13 cellular contexts compared by ENCODE assay signal in genomic region chr3:67635806-67636205, GRCh38. TPM values are rescaled to one million over a fixed set of nuclear protein-coding genes. Genes with fewer than 3 reads are reported as not detected.
DNase-seq lines count a peak whose midpoint lies in the region; ATAC-seq, FAIRE-seq and TF ChIP-seq lines count a peak whose summit lies in the region.
"Had no signal": no experiment of that assay in that cellular context is flagged by ENCODE, and none has a peak within 500 bp of the region (broad histone marks: within the 10 kb centered on the region; RNA-seq: fewer than 3 reads in every experiment).

No MANE protein-coding gene starts in this region.

- FAIRE-seq in bronchial epithelial cell (lab: Jason Lieb, UNC) = no peak

- H3K36me3 Mint-ChIP-seq in CD4-positive, alpha-beta T cell (ENCODE audit: low read depth) = peaks cover 73% of the 10 kb centered on the region
- H3K36me3 Mint-ChIP-seq in naive B cell = peaks cover 0 to 17% of the 10 kb centered on the region in 2 donors

- H3K4me3 ChIP-seq in bronchial epithelial cell (ENCODE audit: low read depth, low read length) = no peak overlapping the region

- H3K36me3 ChIP-seq in bronchial epithelial cell (ENCODE audit: control insufficient read depth, insufficient read depth, low read length) = no peaks in the 10 kb centered on the region

- DNase-seq in CD4-positive, alpha-beta T cell = no peak
- peak; percentile 8 for DNase-seq in HS-27A (ENCODE audit: low read depth)
- peak; percentile 33 for DNase-seq in bronchial epithelial cell (ENCODE audit: low read depth)
- no peak for DNase-seq in naive B cell
- no peak for DNase-seq in stimulated activated CD4-positive, alpha-beta T cell treated with anti-CD3 and anti-CD28 coated beads, Interleukin-2, amount 100 ng/mL, for 24 hours
- DNase-seq in HK-2 (ENCODE audit: unreplicated experiment) = no peak
- DNase-seq in H4 (ENCODE audit: low spot score) = no peak
- DNase-seq: activated naive CD4-positive, alpha-beta T cell treated with anti-CD3 and anti-CD28 coated beads, Interleukin-2, amount 10 ng/mL, durations not matched to agents 7 days and 5 days; COR-L47; left cardiac atrium; NCI-H1436 treated with DMSO at 0.1 percent for 48 hours; NCI-H524; RPMI8226 had no signal

- H3K27ac ChIP-seq in CD4-positive, alpha-beta T cell (ENCODE audit: low read depth, low read length) = no peak overlapping the region

- no peak for ATAC-seq in CD4-positive, alpha-beta T cell (ENCODE audit: poor library complexity)
- ATAC-seq in naive B cell (ENCODE audit: low read depth in 2 of 2) = no peak

- H3K27me3 ChIP-seq in CD4-positive, alpha-beta T cell (ENCODE audit: control insufficient read depth, insufficient read depth, low read length) = no peaks in the 10 kb centered on the region
- H3K27me3 ChIP-seq in bronchial epithelial cell (ENCODE audit: control insufficient read depth, insufficient read depth, low read length) = no peaks in the 10 kb centered on the region

- POLR2A ChIA-PET in CD4-positive, alpha-beta T cell (lab: Charles Lee) = interaction anchor here (0.7 to 3.2 kb wide), 3 partner anchors 18 to 118 kb away, joined by 3 to 9 read pairs (median 4); no protein-coding TSS in a partner anchor

- no peaks in the 10 kb centered on the region for H3K9me3 ChIP-seq in CD4-positive, alpha-beta T cell (ENCODE audit: control insufficient read depth, low read length)

- H3K27me3 Mint-ChIP-seq in CD4-positive, alpha-beta T cell = no peaks in the 10 kb centered on the region
- H3K27me3 Mint-ChIP-seq in naive B cell = no peaks in the 10 kb centered on the region
- H3K27me3 Mint-ChIP-seq: activated naive CD4-positive, alpha-beta T cell treated with anti-CD3 and anti-CD28 coated beads, Interleukin-2, amount 10 ng/mL, durations not matched to agents 7 days and 5 days had no signal

- CTCF ChIA-PET in CD4-positive, alpha-beta T cell (lab: Charles Lee) = no interaction called here

- intact Hi-C loops in CD4-positive, alpha-beta T cell (cut with DNase I, micrococcal nuclease) = no loop called here

- H3K27ac Mint-ChIP-seq in CD4-positive, alpha-beta T cell = peak overlapping the region; percentile 40
- peak overlapping the region in 4 of 6 donors; percentile 13 to 74 (median 69) for H3K27ac Mint-ChIP-seq in naive B cell
- H3K27ac Mint-ChIP-seq: activated naive CD4-positive, alpha-beta T cell treated with anti-CD3 and anti-CD28 coated beads, Interleukin-2, amount 10 ng/mL, durations not matched to agents 7 days and 5 days had no signal

- H3K9me3 Mint-ChIP-seq in CD4-positive, alpha-beta T cell = no peaks in the 10 kb centered on the region
- no peaks in the 10 kb centered on the region for H3K9me3 Mint-ChIP-seq in naive B cell
- H3K9me3 Mint-ChIP-seq: activated naive CD4-positive, alpha-beta T cell treated with anti-CD3 and anti-CD28 coated beads, Interleukin-2, amount 10 ng/mL, durations not matched to agents 7 days and 5 days had no signal

- peaks cover 84% of the 10 kb centered on the region for H3K4me1 Mint-ChIP-seq in CD4-positive, alpha-beta T cell (ENCODE audit: low read depth)
- H3K4me1 Mint-ChIP-seq in naive B cell = peaks cover 25 to 53% (median 35%) of the 10 kb centered on the region in 3 donors

- TF ChIP-seq CTCF in CD4-positive, alpha-beta T cell (IDR thresholded peaks at IDR 0.05) = no peak
- no peak for TF ChIP-seq CTCF in bronchial epithelial cell (IDR thresholded peaks at IDR 0.05; ENCODE audit: insufficient read depth, low read length, severe bottlenecking)

- H3K4me3 Mint-ChIP-seq in CD4-positive, alpha-beta T cell = no peak overlapping the region
- H3K4me3 Mint-ChIP-seq in naive B cell = no peak overlapping the region
- H3K4me3 Mint-ChIP-seq: activated naive CD4-positive, alpha-beta T cell treated with anti-CD3 and anti-CD28 coated beads, Interleukin-2, amount 10 ng/mL, durations not matched to agents 7 days and 5 days had no signal

RNA-seq across cellular contexts. Expression of gene SUCLG2, which starts 18.6 kb away (rescaled TPM):
- total RNA-seq in CD4-positive, alpha-beta T cell = 10 to 100 TPM; 51.7 to 52.4 TPM
- 42.1 and 47.1 TPM in 2 replicates for total RNA-seq in bronchial epithelial cell
- 10 to 100 TPM; 49.5 to 94.4 (median 57.9) TPM for polyA plus RNA-seq in naive B cell (ENCODE audit: low read depth in 6 of 6)
- 27.5 and 33.8 TPM in 2 replicates for total RNA-seq in H4 (2014; rRNA removed; shearing (Covaris generic))

Comparison
In these comparisons a context has a peak if more than half of its experiments do, and no peak if none do; other contexts are left out.
1. DNase-seq: peak in HS-27A (single experiment) and bronchial epithelial cell (single experiment); none in CD4-positive, alpha-beta T cell (0 of 10), naive B cell (single experiment), stimulated activated CD4-positive, alpha-beta T cell treated with anti-CD3 and anti-CD28 coated beads, Interleukin-2, amount 100 ng/mL, for 24 hours (0 of 2), HK-2 (single experiment) and H4 (single experiment).